ENCODE assay signal across 22 cellular contexts in the genomic region with DNA sequence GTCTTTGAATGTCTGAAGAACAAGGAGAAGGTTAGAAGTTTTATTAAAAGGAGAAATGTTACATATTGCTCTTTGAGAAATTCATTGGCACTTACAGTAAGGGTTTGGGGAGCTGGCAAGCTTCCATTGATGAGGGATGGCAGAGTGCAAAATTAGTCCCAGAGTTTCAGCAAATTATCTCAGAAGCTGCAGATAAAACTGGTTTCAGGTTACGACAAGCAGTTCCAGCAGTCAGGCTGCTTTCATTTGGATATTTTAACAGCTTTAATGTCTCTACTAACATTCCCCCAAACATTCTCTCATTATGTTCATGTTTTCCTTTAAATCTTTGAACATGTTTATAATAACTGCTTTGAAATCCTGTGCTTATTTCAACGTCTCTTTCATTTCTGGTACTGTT.
"Had no signal": no experiment of that assay in that cellular context is flagged by ENCODE, and none has a peak within 500 bp of the region (broad histone marks: within the 10 kb centered on the region; RNA-seq: fewer than 3 reads in every experiment).

No MANE protein-coding gene starts in this region.

- H3K4me1 Mint-ChIP-seq: memory B cell, natural killer cell, neural crest cell had no signal

- H3K27me3 Mint-ChIP-seq: memory B cell had no signal

- H3K4me3 Mint-ChIP-seq: memory B cell, mesothelial cell of epicardium, natural killer cell, neural crest cell had no signal

- H3K27ac Mint-ChIP-seq: memory B cell, mesothelial cell of epicardium, natural killer cell had no signal

- DNase-seq: colonic mucosa; dermis blood vessel endothelial cell; erythroblast; gastrocnemius medialis; heart right ventricle; hypothalamus; kidney; left cardiac atrium; left ventricle myocardium inferior; lower lobe of right lung; natural killer cell; posterior cingulate gyrus; sigmoid colon; stimulated activated CD4-positive, alpha-beta T cell treated with anti-CD3 and anti-CD28 coated beads, Interleukin-2, amount 100 ng/mL, for 24 hours; stimulated activated CD4-positive, alpha-beta T cell treated with anti-CD3 and anti-CD28 coated beads, Interleukin-4, amount 100 ng/mL, for 4 hours; stimulated activated naive CD4-positive, alpha-beta T cell; stomach; substantia nigra; transverse colon had no signal

- ATAC-seq: gastrocnemius medialis, heart right ventricle, left cardiac atrium, lower lobe of right lung, natural killer cell had no signal
